ENCODE assay signal across 8 cellular contexts in genomic region chr6:74091133-74091793, GRCh38.
DNase-seq lines count a peak whose midpoint lies in the region; ATAC-seq, FAIRE-seq and TF ChIP-seq lines count a peak whose summit lies in the region.

No MANE protein-coding gene starts in this region.

- no peak for TF ChIP-seq POLR2A in vagina (IDR thresholded peaks at IDR 0.05)

- FAIRE-seq in kidney (lab: Jason Lieb, UNC) = peak; percentile 55

- no peak overlapping the region for H3K27ac ChIP-seq in kidney (ENCODE audit: low read depth in 2 of 2, low read length in 2 of 2)
- H3K27ac ChIP-seq in vagina = no peak overlapping the region

- H3K36me3 ChIP-seq in GM06990 (ENCODE audit: control insufficient read depth, insufficient read depth, low read length) (no peaks in the 10 kb centered on the region), kidney (ENCODE audit: control insufficient read depth in 1 of 2, insufficient read depth in 2 of 2, low read length in 2 of 2) (no peaks in the 10 kb centered on the region), vagina (no peaks in the 10 kb centered on the region)

- H3K27me3 ChIP-seq in GM06990 (replicated peaks; ENCODE audit: control insufficient read depth, insufficient read depth, low read length) (no peaks in the 10 kb centered on the region), vagina (no peaks in the 10 kb centered on the region)

- H3K4me3 ChIP-seq in GM06990 (replicated peaks; ENCODE audit: low read depth, low read length) = no peak overlapping the region
- no peak overlapping the region for H3K4me3 ChIP-seq in astrocyte of the spinal cord (ENCODE audit: low read depth, low read length)
- no peak overlapping the region for H3K4me3 ChIP-seq in kidney (ENCODE audit: low read length in 2 of 2)
- H3K4me3 ChIP-seq in vagina = no peak overlapping the region

- ATAC-seq in HG03196 (IDR thresholded peaks at IDR 0.05; ENCODE audit: unreplicated experiment) = no peak

- H3K9me3 ChIP-seq in kidney (ENCODE audit: control insufficient read depth in 1 of 2, low read length in 2 of 2) = no peaks in the 10 kb centered on the region
- H3K9me3 ChIP-seq in vagina = no peaks in the 10 kb centered on the region

- no peak for DNase-seq in GM06990 (ENCODE audit: extremely low read depth, insufficient read length)
- peak; percentile 54 for DNase-seq in H4 (ENCODE audit: low spot score)
- peak; percentile 21 for DNase-seq in NCI-H187 treated with DMSO at 0.1 percent for 48 hours (lab: John Stamatoyannopoulos, UW)
- DNase-seq in astrocyte of the spinal cord (ENCODE audit: low read depth, low spot score) = peak; percentile 52
- DNase-seq in kidney = no peak
- DNase-seq in vagina (ENCODE audit: extremely low spot score in 2 of 2) = no peak
- no peak for DNase-seq in activated CD4-positive, alpha-beta T cell treated with anti-CD3 and anti-CD28 coated beads for 48 hours

- intact Hi-C loops in kidney (cut with DNase I) = no loop called here
- intact Hi-C loops in vagina (cut with DNase I) = no loop called here

- TF ChIP-seq CTCF in GM06990 (IDR thresholded peaks at IDR 0.05; ENCODE audit: insufficient read depth, low read length, poor library complexity, severe bottlenecking) (peak; percentile 65), astrocyte of the spinal cord (IDR thresholded peaks at IDR 0.05; ENCODE audit: low read depth, low read length) (peak; percentile 69), kidney (IDR thresholded peaks at IDR 0.05; ENCODE audit: borderline replicate concordance, extremely low read depth, insufficient read depth) (peak; percentile 52), vagina (IDR thresholded peaks at IDR 0.05) (peak in 2 of 3 experiments; percentile 37 to 56)

- H3K4me1 ChIP-seq in kidney (ENCODE audit: control insufficient read depth in 1 of 2, insufficient read depth in 1 of 2, low read depth in 1 of 2, low read length in 2 of 2) (no peaks in the 10 kb centered on the region), vagina (no peaks in the 10 kb centered on the region)

- in situ Hi-C loops in astrocyte of the spinal cord (cut with HindIII; ENCODE audit: low sequenced_read_pairs) = no loop called here

- no peak overlapping the region for H3K9ac ChIP-seq in kidney (ENCODE audit: low read length in 2 of 2)

Comparison
In these comparisons a context has a peak if more than half of its experiments do, and no peak if none do; other contexts are left out.
1. DNase-seq: peak in H4 (single experiment), NCI-H187 treated with DMSO at 0.1 percent for 48 hours (single experiment) and astrocyte of the spinal cord (single experiment); none in GM06990 (single experiment), kidney (single experiment), vagina (0 of 2) and activated CD4-positive, alpha-beta T cell treated with anti-CD3 and anti-CD28 coated beads for 48 hours (single experiment).
2. Peak in every context shown above with its lines, with median percentiles within 50 percentile points of each other: CTCF ChIP-seq.